ENCODE assay signal across 15 cellular contexts in the genomic region with DNA sequence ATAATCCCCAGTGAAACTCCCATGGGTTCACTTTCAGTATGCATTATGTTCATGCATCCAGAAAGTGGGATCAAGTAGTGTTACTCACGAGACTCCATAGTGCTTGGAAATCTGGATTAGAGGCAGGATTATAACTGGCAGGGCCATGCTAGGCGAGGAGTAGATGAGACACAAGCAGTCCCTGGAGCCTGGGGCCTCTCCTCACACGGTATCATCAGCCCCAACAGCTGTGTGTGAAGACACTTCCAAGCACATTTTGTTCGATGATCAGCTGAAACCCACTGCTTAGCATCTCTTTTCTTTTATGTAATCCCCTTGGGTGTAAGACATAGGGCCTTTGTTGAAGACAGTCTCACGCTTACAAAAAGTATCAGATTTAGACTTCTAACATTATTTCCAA.
A peak's percentile ranks its signal among the peaks of the same experiment; 100 is the strongest.
DNase-seq lines count a peak whose midpoint lies in the region; ATAC-seq, FAIRE-seq and TF ChIP-seq lines count a peak whose summit lies in the region.
"Had no signal": no experiment of that assay in that cellular context is flagged by ENCODE, and none has a peak within 500 bp of the region (broad histone marks: within the 10 kb centered on the region; RNA-seq: fewer than 3 reads in every experiment).

No MANE protein-coding gene starts in this region.

- DNase-seq in DND-41 (no peak), NCI-H524 treated with DMSO at 0.1 percent for 48 hours (lab: John Stamatoyannopoulos, UW) (peak; percentile 51), bronchial epithelial cell (ENCODE audit: low read depth) (no peak), osteoblast (ENCODE audit: insufficient read length, low spot score, missing footprints) (no peak)
- DNase-seq in activated CD4-positive, CD25-positive, alpha-beta regulatory T cell (lab: John Stamatoyannopoulos, UW) = no peak
- DNase-seq: Calu3; CD8-positive, alpha-beta T cell; DMS79; GF-D8; H9 had no signal

- H3K4me2 ChIP-seq in DND-41 (ENCODE audit: insufficient read depth, low read length) (no peak overlapping the region), osteoblast (ENCODE audit: insufficient read depth, low read length) (no peak overlapping the region)
- H3K4me2 ChIP-seq: BLaER1 treated with 17β-estradiol and CSF1 and Interleukin-3, amounts not matched to agents 10 nM and 100 nM had no signal

- H2AFZ ChIP-seq in DND-41 (ENCODE audit: low read depth, low read length) = no peak overlapping the region
- no peak overlapping the region for H2AFZ ChIP-seq in osteoblast (ENCODE audit: low read length)

- H3K27me3 ChIP-seq in DND-41 (ENCODE audit: insufficient read depth, low read length, poor library complexity) (no peaks in the 10 kb centered on the region), bronchial epithelial cell (ENCODE audit: control insufficient read depth, insufficient read depth, low read length) (no peaks in the 10 kb centered on the region), osteoblast (ENCODE audit: insufficient read depth, low read length) (peaks cover 7% of the 10 kb centered on the region)
- H3K27me3 ChIP-seq: BLaER1 treated with 17β-estradiol and CSF1 and Interleukin-3, amounts not matched to agents 10 nM and 100 nM had no signal

- no peak overlapping the region for H3K9ac ChIP-seq in DND-41 (ENCODE audit: low read depth, low read length)
- H3K9ac ChIP-seq: BLaER1 treated with 17β-estradiol and CSF1 and Interleukin-3, amounts not matched to agents 10 nM and 100 nM had no signal

- TF ChIP-seq CTCF in DND-41 (IDR thresholded peaks at IDR 0.05; ENCODE audit: borderline replicate concordance, extremely low read depth, low read length, poor library complexity, severe bottlenecking) = no peak
- TF ChIP-seq CTCF in bronchial epithelial cell (IDR thresholded peaks at IDR 0.05; ENCODE audit: insufficient read depth, low read length, severe bottlenecking) = no peak
- no peak for TF ChIP-seq CTCF in osteoblast (IDR thresholded peaks at IDR 0.05; ENCODE audit: extremely low read depth, low read depth, low read length)

- H3K79me2 ChIP-seq in DND-41 (ENCODE audit: insufficient read depth, low read length) = no peaks in the 10 kb centered on the region
- no peaks in the 10 kb centered on the region for H3K79me2 ChIP-seq in osteoblast (ENCODE audit: insufficient read depth, low read length)

- peak; percentile 36 for FAIRE-seq in bronchial epithelial cell (lab: Jason Lieb, UNC)
- FAIRE-seq: GM19239, H1 had no signal

- H3K36me3 ChIP-seq in DND-41 (ENCODE audit: insufficient read depth, low read length) (no peaks in the 10 kb centered on the region), bronchial epithelial cell (ENCODE audit: control insufficient read depth, insufficient read depth, low read length) (no peaks in the 10 kb centered on the region), osteoblast (ENCODE audit: insufficient read depth, low read length) (no peaks in the 10 kb centered on the region)
- H3K36me3 ChIP-seq: BLaER1 treated with 17β-estradiol and CSF1 and Interleukin-3, amounts not matched to agents 10 nM and 100 nM had no signal

- H3K27ac ChIP-seq in DND-41 (ENCODE audit: low read length) = no peak overlapping the region
- no peak overlapping the region for H3K27ac ChIP-seq in osteoblast (ENCODE audit: low read depth, low read length)
- H3K27ac ChIP-seq: BLaER1 treated with 17β-estradiol and CSF1 and Interleukin-3, amounts not matched to agents 10 nM and 100 nM; HL-60 had no signal

- H3K4me3 ChIP-seq in DND-41 (ENCODE audit: low read depth in 1 of 2, low read length in 2 of 2) = no peak overlapping the region
- no peak overlapping the region for H3K4me3 ChIP-seq in bronchial epithelial cell (ENCODE audit: low read depth, low read length)
- no peak overlapping the region for H3K4me3 ChIP-seq in osteoblast (ENCODE audit: insufficient read depth, low read length)
- H3K4me3 ChIP-seq: BLaER1 treated with 17β-estradiol and CSF1 and Interleukin-3, amounts not matched to agents 10 nM and 100 nM had no signal

- H3K4me1 ChIP-seq in DND-41 (ENCODE audit: insufficient read depth, low read length) (no peaks in the 10 kb centered on the region), osteoblast (ENCODE audit: insufficient read depth, low read length) (no peaks in the 10 kb centered on the region)
- H3K4me1 ChIP-seq: BLaER1 treated with 17β-estradiol and CSF1 and Interleukin-3, amounts not matched to agents 10 nM and 100 nM had no signal

- ATAC-seq in DND-41 (ENCODE audit: insufficient read depth, low read depth) (0 out of 3 replicates have a peak, but pooled peaks have one; percentile 29), GM18909 (IDR thresholded peaks at IDR 0.05; ENCODE audit: poor library complexity, unreplicated experiment) (no peak)
- ATAC-seq: CD8-positive, alpha-beta T cell had no signal

- no peaks in the 10 kb centered on the region for H4K20me1 ChIP-seq in DND-41 (ENCODE audit: insufficient read depth, low read length)
- no peaks in the 10 kb centered on the region for H4K20me1 ChIP-seq in osteoblast (ENCODE audit: insufficient read depth, low read length)
- H4K20me1 ChIP-seq: BLaER1 treated with 17β-estradiol and CSF1 and Interleukin-3, amounts not matched to agents 10 nM and 100 nM had no signal

- H3K9me3 ChIP-seq in DND-41 (ENCODE audit: insufficient read depth, low read length, severe bottlenecking) (no peaks in the 10 kb centered on the region), osteoblast (ENCODE audit: low read depth, low read length) (no peaks in the 10 kb centered on the region)
- H3K9me3 ChIP-seq: BLaER1 treated with 17β-estradiol and CSF1 and Interleukin-3, amounts not matched to agents 10 nM and 100 nM had no signal
